17 cellular contexts compared by ENCODE assay signal in the genomic region with DNA sequence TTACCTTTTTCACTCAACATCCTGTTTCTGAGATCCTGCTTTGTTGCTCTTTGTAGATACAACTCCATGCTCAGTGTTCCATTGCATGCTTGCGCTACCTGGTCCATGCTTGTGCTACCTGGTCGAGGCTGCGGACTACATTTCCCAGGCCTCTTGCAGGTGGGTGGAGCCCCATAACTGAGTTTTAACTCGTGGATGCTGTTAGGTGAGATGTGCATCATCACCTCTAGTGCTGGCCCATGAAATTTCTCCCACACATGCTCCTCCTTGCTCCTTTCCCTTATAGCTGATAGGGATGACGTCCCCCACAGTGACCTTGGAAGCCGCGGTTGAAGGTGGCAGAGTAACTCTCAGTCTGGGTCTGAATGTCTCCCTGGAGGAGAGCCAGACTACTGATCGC. TPM values are rescaled to one million over a fixed set of nuclear protein-coding genes. Genes with fewer than 3 reads are reported as not detected.
DNase-seq lines count a peak whose midpoint lies in the region; ATAC-seq and TF ChIP-seq lines count a peak whose summit lies in the region.
"Had no signal": no experiment of that assay in that cellular context is flagged by ENCODE, and none has a peak within 500 bp of the region (broad histone marks: within the 10 kb centered on the region; RNA-seq: fewer than 3 reads in every experiment).

No MANE protein-coding gene starts in this region.

- DNase-seq in GM12865 (ENCODE audit: low read depth) (peak; percentile 52), HCT116 (ENCODE audit: low read depth, low spot score) (no peak), activated B cell treated with CpG ODN at 0.5 μM for 24 hours (no peak), naive B cell (no peak), GDM1 (lab: John Stamatoyannopoulos, UW) (no peak), LoVo (ENCODE audit: low spot score) (no peak), left colon (no peak)
- DNase-seq: CD8-positive, alpha-beta memory T cell; GM23248; HFFc6; NCI-H146; NCI-H2107; NCI-H345; NCI-H69; SHP77 had no signal

- H3K4me3 Mint-ChIP-seq in activated B cell treated with CpG ODN at 0.5 μM for 24 hours (peak overlapping the region; percentile 55), naive B cell (peak overlapping the region in 7 of 8 donors; percentile 24 to 79 (median 70))
- H3K4me3 Mint-ChIP-seq: CD8-positive, alpha-beta memory T cell; HFFc6 had no signal

- ATAC-seq in HCT116, result peak; percentile 65
- ATAC-seq in activated B cell treated with CpG ODN at 0.5 μM for 24 hours (ENCODE audit: low read depth), result peak; percentile 64
- peak; percentile 67 to 71 for ATAC-seq in naive B cell (ENCODE audit: low read depth in 2 of 2)
- no peak for ATAC-seq in left colon
- ATAC-seq in HG03159 (IDR thresholded peaks at IDR 0.05; ENCODE audit: unreplicated experiment), result no peak

- H3K4me1 Mint-ChIP-seq in activated B cell treated with CpG ODN at 0.5 μM for 24 hours (peaks cover 36% of the 10 kb centered on the region), naive B cell (peaks cover 19 to 38% (median 22%) of the 10 kb centered on the region in 3 donors)

- H3K9me3 ChIP-seq in HCT116 (ENCODE audit: control insufficient read depth in 1 of 2, insufficient read depth in 1 of 2, low read depth in 1 of 2, low read length in 2 of 2), result no peaks in the 10 kb centered on the region
- H3K9me3 ChIP-seq: Peyer's patch had no signal

- CTCF ChIA-PET in HCT116 (lab: Charles Lee) (no interaction called here), activated B cell treated with CpG ODN at 0.5 μM for 24 hours (lab: Charles Lee) (no interaction called here)

- RAD21 ChIA-PET in HCT116 (lab: Charles Lee; ENCODE audit: low non-redundant PET in 1 of 2, low total read pairs in 2 of 2, uncharacterized antibody in 2 of 2, unreplicated experiment in 2 of 2), result no interaction called here

- BruUV-seq in HCT116 (replicated peaks; lab: Mats Ljungman, UMichigan), result no TSS peak

- H3K27me3 ChIP-seq in HCT116 (ENCODE audit: insufficient read depth, low read length), result no peaks in the 10 kb centered on the region
- H3K27me3 ChIP-seq: Peyer's patch had no signal

- TF ChIP-seq CTCF in GM12865 (IDR thresholded peaks at IDR 0.05; ENCODE audit: insufficient read depth, low read depth, low read length, missing control alignments) (no peak), HCT116 (IDR thresholded peaks at IDR 0.05 in 2 of 3, conservative IDR thresholded peaks at IDR 0.05 in 1 of 3; ENCODE audit: borderline replicate concordance in 1 of 3, insufficient read depth in 1 of 3, low read depth in 2 of 3, low read length in 2 of 3) (no peak), activated B cell treated with CpG ODN at 0.5 μM for 24 hours (IDR thresholded peaks at IDR 0.05) (no peak)

- intact Hi-C loops in HCT116 (cut with micrococcal nuclease), result no loop called here
- intact Hi-C loops in activated B cell treated with CpG ODN at 0.5 μM for 24 hours (cut with micrococcal nuclease), result no loop called here
- intact Hi-C loops in left colon (cut with DNase I, micrococcal nuclease), result no loop called here

- H3K79me2 ChIP-seq in HCT116 (ENCODE audit: insufficient read depth, low read length), result no peaks in the 10 kb centered on the region

- H3K9me3 Mint-ChIP-seq in activated B cell treated with CpG ODN at 0.5 μM for 24 hours (no peaks in the 10 kb centered on the region), naive B cell (no peaks in the 10 kb centered on the region)
- H3K9me3 Mint-ChIP-seq: CD8-positive, alpha-beta memory T cell; HFFc6 had no signal

- H2AFZ ChIP-seq in HCT116 (ENCODE audit: low read depth, low read length, poor library complexity, severe bottlenecking), result no peak overlapping the region
- H2AFZ ChIP-seq: GM23248 had no signal

- H3K27me3 Mint-ChIP-seq in activated B cell treated with CpG ODN at 0.5 μM for 24 hours (no peaks in the 10 kb centered on the region), naive B cell (no peaks in the 10 kb centered on the region)

- H3K9me2 ChIP-seq in HCT116 (ENCODE audit: insufficient read depth), result no peaks in the 10 kb centered on the region

- peak overlapping the region; percentile 22; the same call in 1 of the 2 replicates for H3K4me3 ChIP-seq in GM12865 (ENCODE audit: low read depth, low read length)
- no peak overlapping the region for H3K4me3 ChIP-seq in HCT116 (replicated peaks in 1 of 2; ENCODE audit: low read depth in 1 of 2, low read length in 2 of 2)
- H3K4me3 ChIP-seq: GM23248, Peyer's patch had no signal

- H3K27ac ChIP-seq in HCT116 (ENCODE audit: low read depth, low read length), result no peak overlapping the region
- H3K27ac ChIP-seq: GM23248 had no signal

- POLR2A ChIA-PET in HCT116 (lab: Charles Lee), result no interaction called here
- POLR2A ChIA-PET in activated B cell treated with CpG ODN at 0.5 μM for 24 hours (lab: Charles Lee), result interaction anchor here (0.6 to 1.0 kb wide), 2 partner anchors 122 to 135 kb away, joined by 3 read pairs; no protein-coding TSS in a partner anchor

- no peaks in the 10 kb centered on the region for H3K36me3 ChIP-seq in HCT116 (ENCODE audit: control insufficient read depth in 1 of 2, insufficient read depth in 2 of 2, low read length in 2 of 2)
- H3K36me3 ChIP-seq: Peyer's patch had no signal

- peak overlapping the region; percentile 86 for H3K27ac Mint-ChIP-seq in activated B cell treated with CpG ODN at 0.5 μM for 24 hours
- peak overlapping the region; percentile 72 to 94 (median 88) for H3K27ac Mint-ChIP-seq in naive B cell
- H3K27ac Mint-ChIP-seq: HFFc6 had no signal

- no peak for TF ChIP-seq POLR2A in HCT116 (IDR thresholded peaks at IDR 0.05; ENCODE audit: borderline replicate concordance, extremely low read depth, insufficient read depth, insufficient read length)

- no peak overlapping the region for H3K9ac ChIP-seq in HCT116 (ENCODE audit: low read length)
- H3K9ac ChIP-seq: GM23248 had no signal

- no peaks in the 10 kb centered on the region for H3K36me3 Mint-ChIP-seq in activated B cell treated with CpG ODN at 0.5 μM for 24 hours (ENCODE audit: low read depth)
- H3K36me3 Mint-ChIP-seq in naive B cell, result no peaks in the 10 kb centered on the region
- H3K36me3 Mint-ChIP-seq: CD8-positive, alpha-beta memory T cell had no signal

- no peak overlapping the region for H3K4me2 ChIP-seq in HCT116 (ENCODE audit: low read length)

- TF ChIP-seq RAD21 in HCT116 (IDR thresholded peaks at IDR 0.05; ENCODE audit: low read depth), result no peak

- no peaks in the 10 kb centered on the region for H4K20me1 ChIP-seq in HCT116 (ENCODE audit: insufficient read depth)

- H3K4me1 ChIP-seq in HCT116 (ENCODE audit: control insufficient read depth in 1 of 2, insufficient read depth in 2 of 2, low read length in 2 of 2), result peaks cover 9 to 15% of the 10 kb centered on the region in 2 experiments
- H3K4me1 ChIP-seq: Peyer's patch had no signal

TF ChIP-seq in HCT116, 20 proteins besides CTCF, POLR2A, EP300 and RAD21 (continues in another document):
- no peak for TF ChIP-seq SIN3A (IDR thresholded peaks at IDR 0.05; ENCODE audit: low read depth)
- no peak for TF ChIP-seq CBX3 (IDR thresholded peaks at IDR 0.05; ENCODE audit: low read depth)
- no peak for TF ChIP-seq ZFX (IDR thresholded peaks at IDR 0.05)
- no peak for TF ChIP-seq ATF3 (IDR thresholded peaks at IDR 0.05)
- no peak for TF ChIP-seq SRF (IDR thresholded peaks at IDR 0.05; ENCODE audit: low read depth)
- no peak for TF ChIP-seq POLR2AphosphoS5 (IDR thresholded peaks at IDR 0.05; ENCODE audit: low read depth, low read length)
- no peak for TF ChIP-seq MAX (IDR thresholded peaks at IDR 0.05)
- TF ChIP-seq ELF1 (IDR thresholded peaks at IDR 0.05; ENCODE audit: borderline replicate concordance, low read depth), result no peak
- no peak for TF ChIP-seq JUND (IDR thresholded peaks at IDR 0.05)
- TF ChIP-seq EZH2 (IDR thresholded peaks at IDR 0.05), result no peak
- no peak for TF ChIP-seq SP1 (IDR thresholded peaks at IDR 0.05; ENCODE audit: low read depth)
- no peak for TF ChIP-seq ZNF274 (IDR thresholded peaks at IDR 0.05; ENCODE audit: low read depth, low read length)
- no peak for TF ChIP-seq REST (IDR thresholded peaks at IDR 0.05; ENCODE audit: low read depth)
- no peak for TF ChIP-seq CEBPB (IDR thresholded peaks at IDR 0.05; ENCODE audit: low read depth)
- TF ChIP-seq EZH2phosphoT487 (IDR thresholded peaks at IDR 0.05; ENCODE audit: borderline replicate concordance), result no peak

RNA-seq across cellular contexts. Expression of gene PREX1, which starts 11.7 kb away (rescaled TPM):
- total RNA-seq in HCT116 (2021; ENCODE audit: unreplicated experiment), result 6.1 TPM
- 4.1 and 4.3 TPM in 2 replicates for polyA plus RNA-seq in HCT116 (2012)
- 65.0 and 71.4 TPM in 2 replicates for total RNA-seq in activated B cell treated with CpG ODN at 0.5 μM for 24 hours
- polyA plus RNA-seq in naive B cell (ENCODE audit: low read depth in 6 of 6), result 10 to 100 TPM; 13.3 to 37.5 (median 17.1) TPM
- total RNA-seq in left colon, result 10 to 100 TPM in 1 of 2 donors, 1 to 10 TPM in 1; 6.2 to 11.8 TPM

Comparison
In these comparisons a context has a peak if more than half of its experiments do, and no peak if none do; other contexts are left out.
1. ATAC-seq: peak in HCT116 (single experiment), activated B cell treated with CpG ODN at 0.5 μM for 24 hours (single experiment) and naive B cell (2 of 2); none in left colon (single experiment) and HG03159 (single experiment).